9 cellular contexts compared by ENCODE assay signal in the genomic region with DNA sequence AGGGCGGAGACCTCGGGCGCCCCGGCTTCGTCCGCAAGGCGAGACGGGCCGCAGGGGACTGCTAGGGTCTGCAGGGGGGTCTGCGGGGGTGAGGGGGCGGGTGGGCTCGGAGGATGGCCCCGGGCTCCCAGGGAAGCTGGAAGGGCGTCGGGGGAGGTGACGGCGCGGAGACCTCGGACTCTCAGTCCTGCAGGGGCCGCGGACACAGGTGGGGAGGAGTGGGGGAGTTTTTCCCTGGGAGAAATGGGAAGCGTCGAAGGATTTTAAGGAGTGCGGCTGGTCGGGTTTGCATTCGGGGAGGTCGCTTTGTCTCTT. TPM values are rescaled to one million over a fixed set of nuclear protein-coding genes. Genes with fewer than 3 reads are reported as not detected.
A peak's percentile ranks its signal among the peaks of the same experiment; 100 is the strongest.
DNase-seq lines count a peak whose midpoint lies in the region; ATAC-seq, FAIRE-seq and TF ChIP-seq lines count a peak whose summit lies in the region.
"Had no signal": no experiment of that assay in that cellular context is flagged by ENCODE, and none has a peak within 500 bp of the region (broad histone marks: within the 10 kb centered on the region; RNA-seq: fewer than 3 reads in every experiment).

No MANE protein-coding gene starts in this region.

- H4K20me1 ChIP-seq in PC-3 (ENCODE audit: low read length): no peaks in the 10 kb centered on the region
- no peaks in the 10 kb centered on the region for H4K20me1 ChIP-seq in endothelial cell of umbilical vein (replicated peaks; ENCODE audit: control insufficient read depth, extremely low read depth, insufficient read depth, low read length)

- CTCF ChIA-PET in PC-3 (lab: Charles Lee): interaction anchor here (0.5 to 1.6 kb wide), 12 partner anchors 16 to 428 kb away, joined by 3 to 21 read pairs (median 4); partner anchors contain the start of genes SIVA1 and ZBTB42
- CTCF ChIA-PET in endothelial cell of umbilical vein (lab: Charles Lee): interaction anchor here (0.6 to 3.9 kb wide), 16 partner anchors 13 to 263 kb away, joined by 3 to 117 read pairs (median 3); partner anchors contain the start of genes CEP170B, SIVA1 and ZBTB42

- H3K4me1 ChIP-seq in PC-3 (ENCODE audit: insufficient read depth, low read length) (peaks cover 14% of the 10 kb centered on the region), endothelial cell of umbilical vein (ENCODE audit: control insufficient read depth, extremely low read depth, insufficient read depth, low read length) (peaks cover 10% of the 10 kb centered on the region), neutrophil (ENCODE audit: control insufficient read depth in 1 of 2, insufficient read depth in 1 of 2, low read depth in 1 of 2, low read length in 1 of 2) (peaks cover 18 to 24% of the 10 kb centered on the region in 2 experiments)

- H3F3A ChIP-seq in PC-3 (ENCODE audit: low read length, unreplicated experiment): no peaks in the 10 kb centered on the region

- H3K4me2 ChIP-seq in PC-3 (ENCODE audit: low read length): peak overlapping the region; percentile 86
- H3K4me2 ChIP-seq in endothelial cell of umbilical vein (ENCODE audit: insufficient read depth, low read length): peak overlapping the region; percentile 7

- H2AFZ ChIP-seq in PC-3 (ENCODE audit: low read length) (peak overlapping the region; percentile 74), endothelial cell of umbilical vein (ENCODE audit: low read depth, low read length) (peak overlapping the region; percentile 1)

- H3K36me3 ChIP-seq in PC-3 (ENCODE audit: low read depth, low read length) (no peaks in the 10 kb centered on the region), endothelial cell of umbilical vein (ENCODE audit: control insufficient read depth in 2 of 2, extremely low read depth in 1 of 2, insufficient read depth in 2 of 2, low read length in 2 of 2) (no peaks in the 10 kb centered on the region), neutrophil (no peaks in the 10 kb centered on the region)

- H3K27ac ChIP-seq in C4-2B (peak overlapping the region; percentile 1; the same call in 1 of the 2 replicates), PC-3 (ENCODE audit: low read length) (no peak overlapping the region), endothelial cell of umbilical vein (ENCODE audit: insufficient read depth, low read depth, low read length) (no peak overlapping the region), neutrophil (no peak overlapping the region)

- intact Hi-C loops in PC-3 (cut with micrococcal nuclease) (loop anchor here (1.0 to 2.0 kb wide), 3 partner anchors 10 to 59 kb away; partner anchors contain the start of gene CEP170B), endothelial cell of umbilical vein (cut with micrococcal nuclease) (loop anchor here (1.0 to 5.0 kb wide), 4 partner anchors 32 to 75 kb away; partner anchors contain the start of genes AKT1, CEP170B and SIVA1)

- no peaks in the 10 kb centered on the region for H3K9me1 ChIP-seq in endothelial cell of umbilical vein (replicated peaks; ENCODE audit: control insufficient read depth, extremely low read depth, insufficient read depth, low read length)

- H3K9ac ChIP-seq in PC-3 (ENCODE audit: low read length): no peak overlapping the region
- no peak overlapping the region for H3K9ac ChIP-seq in endothelial cell of umbilical vein (replicated peaks; ENCODE audit: extremely low read depth, insufficient read depth, low read length)

- H3K27me3 ChIP-seq in PC-3 (ENCODE audit: low read length): no peaks in the 10 kb centered on the region
- H3K27me3 ChIP-seq in endothelial cell of umbilical vein (ENCODE audit: control insufficient read depth in 2 of 2, insufficient read depth in 2 of 2, low read length in 2 of 2): no peaks in the 10 kb centered on the region
- peaks cover 60% of the 10 kb centered on the region for H3K27me3 ChIP-seq in neutrophil

- TF ChIP-seq CTCF in C4-2B (conservative IDR thresholded peaks at IDR 0.05) (no peak), PC-3 (conservative IDR thresholded peaks at IDR 0.05; ENCODE audit: low read depth, low read length) (no peak), endothelial cell of umbilical vein (IDR thresholded peaks at IDR 0.05; ENCODE audit: extremely low read depth in 1 of 2, insufficient read depth in 1 of 2, low read depth in 1 of 2, low read length in 2 of 2) (no peak), neutrophil (IDR thresholded peaks at IDR 0.05) (no peak)

- DNase-seq in PC-3 (no peak), endothelial cell of umbilical vein (ENCODE audit: low read depth, low spot score) (no peak), middle frontal gyrus (ENCODE audit: extremely low spot score, low spot score) (no peak), kidney glomerular epithelial cell (lab: John Stamatoyannopoulos, UW) (no peak), NCI-H1048 (lab: John Stamatoyannopoulos, UW) (no peak)

- BruUV-seq in PC-3 (replicated peaks; lab: Mats Ljungman, UMichigan) (no TSS peak), endothelial cell of umbilical vein (replicated peaks; lab: Mats Ljungman, UMichigan) (no TSS peak)

- no peaks in the 10 kb centered on the region for H3K9me2 ChIP-seq in PC-3 (replicated peaks; ENCODE audit: low read length)

- peak; percentile 2; the same call in 1 of the 2 replicates for ATAC-seq in PC-3
- ATAC-seq in GM21515 (IDR thresholded peaks at IDR 0.05; ENCODE audit: unreplicated experiment): no peak

- H3K4me3 ChIP-seq in PC-3 (ENCODE audit: low read length) (peak overlapping the region; percentile 61), endothelial cell of umbilical vein (replicated peaks in 1 of 3; ENCODE audit: insufficient read depth in 1 of 3, low read depth in 1 of 3, low read length in 3 of 3) (peak overlapping the region in 1 of 3 experiments; percentile 39), neutrophil (ENCODE audit: low read depth in 1 of 2, low read length in 1 of 2) (peak overlapping the region; percentile 29 to 69)

- no peak for TF ChIP-seq POLR2A in endothelial cell of umbilical vein (IDR thresholded peaks at IDR 0.05; ENCODE audit: low read depth, low read length)

- H3K9me3 ChIP-seq in PC-3 (ENCODE audit: low read length) (no peaks in the 10 kb centered on the region), endothelial cell of umbilical vein (replicated peaks; ENCODE audit: control insufficient read depth, insufficient read depth, low read length) (no peaks in the 10 kb centered on the region), neutrophil (no peaks in the 10 kb centered on the region)

- H3K79me2 ChIP-seq in PC-3 (ENCODE audit: low read length) (no peaks in the 10 kb centered on the region), endothelial cell of umbilical vein (ENCODE audit: control insufficient read depth, insufficient read depth, low read length) (no peaks in the 10 kb centered on the region)

- no peak for FAIRE-seq in endothelial cell of umbilical vein (lab: Jason Lieb, UNC)
- FAIRE-seq: kidney had no signal

- dilution Hi-C loops in endothelial cell of umbilical vein (cut with MboI; ENCODE audit: extremely low pct_ligation_motif_present, low sequenced_read_pairs): no loop called here

- POLR2A ChIA-PET in PC-3 (lab: Charles Lee; ENCODE audit: unreplicated experiment): interaction anchor here (0.9 kb wide), 1 partner anchor 74 kb away, joined by 18 read pairs; the partner anchor contains the start of gene SIVA1
- POLR2A ChIA-PET in endothelial cell of umbilical vein (lab: Charles Lee): no interaction called here

TF ChIP-seq in endothelial cell of umbilical vein, 7 proteins besides CTCF, POLR2A, EP300 and RAD21:
- no peak for TF ChIP-seq JUN (IDR thresholded peaks at IDR 0.05; ENCODE audit: borderline replicate concordance, insufficient read depth, insufficient read length, low read depth)
- no peak for TF ChIP-seq FOS (IDR thresholded peaks at IDR 0.05; ENCODE audit: borderline replicate concordance, insufficient read depth, low read length)
- TF ChIP-seq MYC (IDR thresholded peaks at IDR 0.05; ENCODE audit: low read depth, low read length): no peak
- TF ChIP-seq EZH2 (IDR thresholded peaks at IDR 0.05; ENCODE audit: borderline replicate concordance, low read depth, low read length, severe bottlenecking): no peak
- no peak for TF ChIP-seq GATA2 (IDR thresholded peaks at IDR 0.05; ENCODE audit: insufficient read depth, insufficient read length, low read depth, low read length)
- TF ChIP-seq, protein P1, sequence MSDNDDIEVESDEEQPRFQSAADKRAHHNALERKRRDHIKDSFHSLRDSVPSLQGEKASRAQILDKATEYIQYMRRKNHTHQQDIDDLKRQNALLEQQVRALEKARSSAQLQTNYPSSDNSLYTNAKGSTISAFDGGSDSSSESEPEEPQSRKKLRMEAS (IDR thresholded peaks at IDR 0.05; ENCODE audit: insufficient read depth, insufficient read length): no peak
TF ChIP-seq in endothelial cell of umbilical vein: peak in this region for 0.

RNA-seq across cellular contexts. Expression of gene ZBTB42, which starts 25.9 kb away (rescaled TPM):
- total RNA-seq in PC-3 (2014; rRNA removed) (9.2 and 11.3 TPM in 2 replicates), endothelial cell of umbilical vein (3.8 and 4.0 TPM in 2 replicates)
- 3.1 and 3.8 TPM in 2 replicates for polyA plus RNA-seq in endothelial cell of umbilical vein
- polyA plus RNA-seq in endothelial cell of umbilical vein (2011; cell fraction: cytosol; rRNA removed): 1.8 and 2.4 TPM in 2 replicates
- polyA plus RNA-seq in endothelial cell of umbilical vein (2011; cell fraction: nucleus; rRNA removed): 1.2 and 1.3 TPM in 2 replicates
- 2.0 and 2.6 TPM in 2 replicates for polyA plus RNA-seq in endothelial cell of umbilical vein (2012)
- polyA minus RNA-seq in endothelial cell of umbilical vein: 3.2 and 5.6 TPM in 2 replicates
- 2.8 TPM for polyA minus RNA-seq in endothelial cell of umbilical vein (2011; cell fraction: cytosol; rRNA and poly(A)+ RNA removed)
- polyA minus RNA-seq in endothelial cell of umbilical vein (2011; cell fraction: nucleus; rRNA and poly(A)+ RNA removed): 1.8 and 2.3 TPM in 2 replicates

RNA-seq across cellular contexts. Expression of gene AKT1, which starts 31.3 kb away (rescaled TPM):
- total RNA-seq in PC-3 (2014; rRNA removed) (196 and 212 TPM in 2 replicates), endothelial cell of umbilical vein (172 and 191 TPM in 2 replicates)
- 177 and 186 TPM in 2 replicates for polyA plus RNA-seq in endothelial cell of umbilical vein
- polyA plus RNA-seq in endothelial cell of umbilical vein (2011; cell fraction: cytosol; rRNA removed): 174 and 199 TPM in 2 replicates
- polyA plus RNA-seq in endothelial cell of umbilical vein (2011; cell fraction: nucleus; rRNA removed): 309 and 317 TPM in 2 replicates
- 128 and 150 TPM in 2 replicates for polyA plus RNA-seq in endothelial cell of umbilical vein (2012)
- polyA minus RNA-seq in endothelial cell of umbilical vein: 156 and 177 TPM in 2 replicates
- 85.6 TPM for polyA minus RNA-seq in endothelial cell of umbilical vein (2011; cell fraction: cytosol; rRNA and poly(A)+ RNA removed)
- polyA minus RNA-seq in endothelial cell of umbilical vein (2011; cell fraction: nucleus; rRNA and poly(A)+ RNA removed): 52.5 and 66.6 TPM in 2 replicates

RNA-seq across cellular contexts. Expression of gene CEP170B, which starts 38.3 kb away (rescaled TPM):
- total RNA-seq in PC-3 (2014; rRNA removed) (33.2 and 53.4 TPM in 2 replicates), endothelial cell of umbilical vein (35.0 and 38.6 TPM in 2 replicates)
- 13.9 and 16.7 TPM in 2 replicates for polyA plus RNA-seq in endothelial cell of umbilical vein
- polyA plus RNA-seq in endothelial cell of umbilical vein (2011; cell fraction: cytosol; rRNA removed): 8.4 and 12.7 TPM in 2 replicates
- polyA plus RNA-seq in endothelial cell of umbilical vein (2011; cell fraction: nucleus; rRNA removed): 48.5 and 49.5 TPM in 2 replicates
- polyA plus RNA-seq in endothelial cell of umbilical vein (2012): 17.7 and 23.4 TPM in 2 replicates
- 8.0 and 9.5 TPM in 2 replicates for polyA minus RNA-seq in endothelial cell of umbilical vein
- polyA minus RNA-seq in endothelial cell of umbilical vein (2011; cell fraction: cytosol; rRNA and poly(A)+ RNA removed): 9.2 TPM
- 8.2 and 15.8 TPM in 2 replicates for polyA minus RNA-seq in endothelial cell of umbilical vein (2011; cell fraction: nucleus; rRNA and poly(A)+ RNA removed)
